In genomic region chr2:100291152-100291970, GRCh38 we compare ENCODE assay signal across 8 cellular contexts. TPM values are rescaled to one million over a fixed set of nuclear protein-coding genes. Genes with fewer than 3 reads are reported as not detected.
DNase-seq lines count a peak whose midpoint lies in the region; ATAC-seq, FAIRE-seq and TF ChIP-seq lines count a peak whose summit lies in the region.

No MANE protein-coding gene starts in this region.

- peak; percentile 37 for FAIRE-seq in urothelium cell line (lab: Jason Lieb, UNC)

- H3K27ac Mint-ChIP-seq in CD4-positive, alpha-beta T cell, result no peak overlapping the region

- CTCF ChIA-PET in CD4-positive, alpha-beta T cell (lab: Charles Lee), result interaction anchor here (2.0 kb wide), 1 partner anchor 28 kb away, joined by 6 read pairs; no protein-coding TSS in a partner anchor

- intact Hi-C loops in CD4-positive, alpha-beta T cell (cut with DNase I, micrococcal nuclease), result no loop called here

- no peak overlapping the region for H3K4me3 ChIP-seq in effector memory CD4-positive, alpha-beta T cell (ENCODE audit: insufficient read depth, low read depth, low read length, poor library complexity, severe bottlenecking)

- TF ChIP-seq CTCF in CD4-positive, alpha-beta T cell (IDR thresholded peaks at IDR 0.05), result no peak

- no peaks in the 10 kb centered on the region for H3K9me3 ChIP-seq in CD4-positive, alpha-beta T cell (ENCODE audit: control insufficient read depth, low read length)
- no peaks in the 10 kb centered on the region for H3K9me3 ChIP-seq in effector memory CD4-positive, alpha-beta T cell (ENCODE audit: control insufficient read depth, low read length)

- DNase-seq in CD4-positive, alpha-beta T cell, result peak in 8 of 10 experiments; percentile 7 to 45 (median 32)
- DNase-seq in LoVo (ENCODE audit: low spot score) (peak; percentile 36), nucleus accumbens (lab: John Stamatoyannopoulos, UW) (peak in 31 of 56 donors; percentile 5 to 69 (median 31)), urothelium cell line (ENCODE audit: low spot score) (peak; percentile 94), ecto neural progenitor cell (ENCODE audit: low spot score) (no peak), NCI-H345 treated with DMSO at 0.1 percent for 48 hours (lab: John Stamatoyannopoulos, UW; ENCODE audit: unreplicated experiment) (no peak)
- peak; percentile 24 to 34 for DNase-seq in activated CD4-positive, alpha-beta T cell treated with anti-CD3 and anti-CD28 coated beads for 24 hours (ENCODE audit: low read depth in 2 of 2)
- peak; percentile 21 to 50 (median 49) for DNase-seq in effector memory CD4-positive, alpha-beta T cell

- H3K36me3 Mint-ChIP-seq in CD4-positive, alpha-beta T cell (ENCODE audit: low read depth), result no peaks in the 10 kb centered on the region

- no peaks in the 10 kb centered on the region for H3K4me1 ChIP-seq in effector memory CD4-positive, alpha-beta T cell (ENCODE audit: control insufficient read depth, insufficient read depth, low read length, poor library complexity, severe bottlenecking)

- no peaks in the 10 kb centered on the region for H3K36me3 ChIP-seq in effector memory CD4-positive, alpha-beta T cell (ENCODE audit: control insufficient read depth, insufficient read depth, low read length)

- peak; percentile 74 for ATAC-seq in CD4-positive, alpha-beta T cell (ENCODE audit: poor library complexity)

- H3K27me3 Mint-ChIP-seq in CD4-positive, alpha-beta T cell, result no peaks in the 10 kb centered on the region

- no peaks in the 10 kb centered on the region for H3K27me3 ChIP-seq in CD4-positive, alpha-beta T cell (ENCODE audit: control insufficient read depth, insufficient read depth, low read length)
- no peaks in the 10 kb centered on the region for H3K27me3 ChIP-seq in effector memory CD4-positive, alpha-beta T cell (replicated peaks; ENCODE audit: control insufficient read depth, insufficient read depth, low read length, poor library complexity, severe bottlenecking)

- H3K4me1 Mint-ChIP-seq in CD4-positive, alpha-beta T cell (ENCODE audit: low read depth), result no peaks in the 10 kb centered on the region

- H3K4me3 Mint-ChIP-seq in CD4-positive, alpha-beta T cell, result no peak overlapping the region

- POLR2A ChIA-PET in CD4-positive, alpha-beta T cell (lab: Charles Lee), result no interaction called here

- no peak overlapping the region for H3K27ac ChIP-seq in CD4-positive, alpha-beta T cell (ENCODE audit: low read depth, low read length)
- H3K27ac ChIP-seq in effector memory CD4-positive, alpha-beta T cell (ENCODE audit: insufficient read depth, low read length, poor library complexity, severe bottlenecking), result peak overlapping the region; percentile 21

- no peaks in the 10 kb centered on the region for H3K9me3 Mint-ChIP-seq in CD4-positive, alpha-beta T cell

RNA-seq across cellular contexts. Expression of gene LONRF2, which starts 30.9 kb away (rescaled TPM):
- under 1 TPM; 0.06 to 0.08 TPM for total RNA-seq in CD4-positive, alpha-beta T cell

Comparison
In these comparisons a context has a peak if more than half of its experiments do, and no peak if none do; other contexts are left out.
1. DNase-seq: peak in CD4-positive, alpha-beta T cell (8 of 10), LoVo (single experiment), activated CD4-positive, alpha-beta T cell treated with anti-CD3 and anti-CD28 coated beads for 24 hours (2 of 2), effector memory CD4-positive, alpha-beta T cell (3 of 3), nucleus accumbens (31 of 56) and urothelium cell line (single experiment); none in ecto neural progenitor cell (single experiment) and NCI-H345 treated with DMSO at 0.1 percent for 48 hours (single experiment).